8 cellular contexts compared by ENCODE assay signal in genomic region chr1:113073457-113073950, GRCh38. TPM values are rescaled to one million over a fixed set of nuclear protein-coding genes. Genes with fewer than 3 reads are reported as not detected.
DNase-seq lines count a peak whose midpoint lies in the region; ATAC-seq and TF ChIP-seq lines count a peak whose summit lies in the region.

No MANE protein-coding gene starts in this region.

- peak overlapping the region; percentile 96 for H3K4me3 ChIP-seq in DOHH2 (ENCODE audit: low read length)

- peaks cover 20% of the 10 kb centered on the region for H3K36me3 ChIP-seq in DOHH2 (ENCODE audit: control insufficient read depth, low read length)

- H4K20me1 ChIP-seq in DOHH2 (ENCODE audit: control insufficient read depth, insufficient read depth, low read depth, low read length), result no peaks in the 10 kb centered on the region

- H3K4me1 ChIP-seq in DOHH2 (ENCODE audit: control insufficient read depth, low read length), result peaks cover 14% of the 10 kb centered on the region

- no peaks in the 10 kb centered on the region for H3K9me2 ChIP-seq in DOHH2 (replicated peaks; ENCODE audit: control insufficient read depth, low read length)

- TF ChIP-seq CTCF in DOHH2 (IDR thresholded peaks at IDR 0.05; ENCODE audit: low read depth, low read length, poor library complexity, severe bottlenecking), result peak; percentile 38

- no peaks in the 10 kb centered on the region for H3K9me3 ChIP-seq in DOHH2 (ENCODE audit: control insufficient read depth, insufficient read depth, low read length)

- H3K27ac Mint-ChIP-seq in activated naive CD4-positive, alpha-beta T cell treated with anti-CD3 and anti-CD28 coated beads, Interleukin-2, amount 50 U/mL, for 72 hours, result peak overlapping the region; percentile 98 to 99

- H3K27ac ChIP-seq in DOHH2 (ENCODE audit: low read depth, low read length), result peak overlapping the region; percentile 73

- intact Hi-C loops in left ventricle myocardium superior (cut with micrococcal nuclease), result no loop called here

- H3F3A ChIP-seq in DOHH2 (ENCODE audit: control insufficient read depth, insufficient read depth), result 0 out of 2 replicates have a peak, but pooled peaks cover 3% of the 10 kb centered on the region

- peak; percentile 20 for ATAC-seq in GM19455 (IDR thresholded peaks at IDR 0.05; ENCODE audit: unreplicated experiment)
- peak; percentile 5 for ATAC-seq in HG03565 (IDR thresholded peaks at IDR 0.05; ENCODE audit: unreplicated experiment)
- ATAC-seq in activated naive CD4-positive, alpha-beta T cell treated with anti-CD3 and anti-CD28 coated beads, Interleukin-2, amount 50 U/mL, for 72 hours, result peak; percentile 3 to 19
- peak; percentile 70 for ATAC-seq in left ventricle myocardium superior
- no peak for ATAC-seq in esophagus mucosa

- H3K27me3 ChIP-seq in DOHH2 (ENCODE audit: control insufficient read depth, low read length), result no peaks in the 10 kb centered on the region

- H3K79me2 ChIP-seq in DOHH2 (ENCODE audit: control insufficient read depth, low read length), result peaks cover 48% of the 10 kb centered on the region

- peaks cover 12 to 21% of the 10 kb centered on the region in 2 donors for H3K36me3 Mint-ChIP-seq in activated naive CD4-positive, alpha-beta T cell treated with anti-CD3 and anti-CD28 coated beads, Interleukin-2, amount 50 U/mL, for 72 hours

- no peak for DNase-seq in activated naive CD4-positive, alpha-beta T cell treated with anti-CD3 and anti-CD28 coated beads, Interleukin-2, amount 50 U/mL, for 72 hours (ENCODE audit: low spot score in 2 of 2)
- DNase-seq in left ventricle myocardium superior (no peak), renal cortical epithelial cell (ENCODE audit: low read depth) (peak; percentile 34), cerebellum (ENCODE audit: low spot score) (no peak)

- no peaks in the 10 kb centered on the region for H3K9me3 Mint-ChIP-seq in activated naive CD4-positive, alpha-beta T cell treated with anti-CD3 and anti-CD28 coated beads, Interleukin-2, amount 50 U/mL, for 72 hours

- H3K4me2 ChIP-seq in DOHH2 (ENCODE audit: low read length), result peak overlapping the region; percentile 71

RNA-seq across cellular contexts. Expression of gene LRIG2, which starts 0.5 kb away (rescaled TPM):
- total RNA-seq in activated naive CD4-positive, alpha-beta T cell treated with anti-CD3 and anti-CD28 coated beads, Interleukin-2, amount 50 U/mL, for 72 hours, result 10 to 100 TPM; 12.5 to 14.0 TPM
- total RNA-seq in left ventricle myocardium superior (7.7 TPM), renal cortical epithelial cell (7.3 and 23.3 TPM in 2 replicates), cerebellum (40.6 TPM), esophagus mucosa (8.1 TPM)
